Comparison of ENCODE assay signal across 18 cellular contexts in genomic region chr17:8322078-8322477, GRCh38. TPM values are rescaled to one million over a fixed set of nuclear protein-coding genes. Genes with fewer than 3 reads are reported as not detected.
DNase-seq lines count a peak whose midpoint lies in the region; ATAC-seq, FAIRE-seq and TF ChIP-seq lines count a peak whose summit lies in the region.
"Had no signal": no experiment of that assay in that cellular context is flagged by ENCODE, and none has a peak within 500 bp of the region (broad histone marks: within the 10 kb centered on the region; RNA-seq: fewer than 3 reads in every experiment).

No MANE protein-coding gene starts in this region.

- H3K9me3 ChIP-seq in H1 (ENCODE audit: insufficient read depth in 2 of 2, low read depth in 1 of 2, low read length in 1 of 2): no peaks in the 10 kb centered on the region
- H3K9me3 ChIP-seq in neuronal stem cell (replicated peaks in 1 of 2; ENCODE audit: control insufficient read depth in 2 of 2, insufficient read depth in 1 of 2, low read depth in 1 of 2, low read length in 2 of 2): peaks cover 0 to 3% of the 10 kb centered on the region in 2 donors

- H3K27ac ChIP-seq in C4-2B: peak overlapping the region; percentile 75; the same call in 1 of the 2 replicates
- no peak overlapping the region for H3K27ac ChIP-seq in H1 (ENCODE audit: low read depth, low read length)
- no peak overlapping the region for H3K27ac ChIP-seq in neuronal stem cell (replicated peaks; ENCODE audit: low read length)

- H3K14ac ChIP-seq in H1 (ENCODE audit: insufficient read length) (no peak overlapping the region), neuronal stem cell (ENCODE audit: low read length) (no peak overlapping the region)

- FAIRE-seq in H1 (lab: Jason Lieb, UNC): no peak
- FAIRE-seq: A204.1, GM12878 had no signal

- peaks cover under 1 to 11% (median 10%) of the 10 kb centered on the region in 4 experiments for H3K27me3 ChIP-seq in H1 (replicated peaks in 1 of 4; ENCODE audit: control insufficient read depth in 3 of 4, extremely low read depth in 1 of 4, insufficient read depth in 3 of 4, low read length in 3 of 4)
- peaks cover 0 to 66% (median 17%) of the 10 kb centered on the region in 3 experiments for H3K27me3 ChIP-seq in neuronal stem cell (ENCODE audit: control insufficient read depth in 3 of 3, insufficient read depth in 3 of 3, low read depth in 1 of 3, low read length in 3 of 3)

- H3K4me1 ChIP-seq in H1 (replicated peaks in 1 of 4; ENCODE audit: control insufficient read depth in 3 of 4, insufficient read depth in 4 of 4, low read length in 3 of 4): peaks cover 0 to 8% (median 5%) of the 10 kb centered on the region in 4 experiments; a peak in 5 of 7 replicates
- H3K4me1 ChIP-seq in neuronal stem cell (ENCODE audit: control insufficient read depth in 2 of 2, insufficient read depth in 1 of 2, low read depth in 1 of 2, low read length in 2 of 2): peaks cover 0 to 4% of the 10 kb centered on the region in 2 donors

- TF ChIP-seq RAD21 in H1 (IDR thresholded peaks at IDR 0.05 in 1 of 2, conservative IDR thresholded peaks at IDR 0.05 in 1 of 2; ENCODE audit: low read depth in 2 of 2, low read length in 2 of 2): no peak

- H4K8ac ChIP-seq in H1 (ENCODE audit: extremely low read depth, insufficient read depth, low read length) (peak overlapping the region; percentile 66), neuronal stem cell (ENCODE audit: low read depth, low read length) (no peak overlapping the region)

- no peak overlapping the region for H4K5ac ChIP-seq in H1 (ENCODE audit: insufficient read length, low read depth, low read length)

- no peak overlapping the region for H3K27ac Mint-ChIP-seq in stimulated activated naive CD8-positive, alpha-beta T cell treated with anti-CD3 and anti-CD28 coated beads, Interleukin-15, amount 100 ng/mL, for 72 hours
- H3K27ac Mint-ChIP-seq: GM23338 had no signal

- H2BK12ac ChIP-seq in H1 (ENCODE audit: low read depth, low read length) (no peak overlapping the region), neuronal stem cell (ENCODE audit: low read length) (no peak overlapping the region)

- H2BK120ac ChIP-seq in H1 (replicated peaks; ENCODE audit: low read depth, low read length): no peak overlapping the region
- H2BK120ac ChIP-seq in neuronal stem cell (ENCODE audit: low read depth, low read length): no peak overlapping the region

- H3K23ac ChIP-seq in H1 (ENCODE audit: insufficient read length) (no peak overlapping the region), neuronal stem cell (ENCODE audit: low read depth, low read length, poor library complexity) (no peak overlapping the region)

- no peak for ATAC-seq in stimulated activated naive CD8-positive, alpha-beta T cell treated with anti-CD3 and anti-CD28 coated beads, Interleukin-15, amount 100 ng/mL, for 72 hours
- ATAC-seq in GM19351 (IDR thresholded peaks at IDR 0.05; ENCODE audit: unreplicated experiment): no peak
- ATAC-seq: GM12878, GM23338 had no signal

- peak; percentile 13 for DNase-seq in AG20443 (ENCODE audit: low spot score)
- DNase-seq in H1 (ENCODE audit: low read depth in 1 of 2, low spot score in 2 of 2): no peak
- DNase-seq in neuronal stem cell (ENCODE audit: low spot score): no peak
- no peak for DNase-seq in stimulated activated naive CD8-positive, alpha-beta T cell treated with anti-CD3 and anti-CD28 coated beads, Interleukin-15, amount 100 ng/mL, for 72 hours
- DNase-seq: ACHN; AML-193; CD4-positive, alpha-beta memory T cell; DMS79 treated with DMSO at 0.1 percent for 48 hours; GF-D8; H7; KG1 had no signal

- H3K4me1 Mint-ChIP-seq in stimulated activated naive CD8-positive, alpha-beta T cell treated with anti-CD3 and anti-CD28 coated beads, Interleukin-15, amount 100 ng/mL, for 72 hours: peaks cover 13% of the 10 kb centered on the region

- H3K18ac ChIP-seq in H1 (ENCODE audit: extremely low read depth, low read length) (no peak overlapping the region), neuronal stem cell (ENCODE audit: low read length) (no peak overlapping the region)

- CTCF ChIA-PET in H1 (lab: Charles Lee; ENCODE audit: partially characterized antibody): interaction anchor here (1.6 kb wide), 1 partner anchor 39 kb away, joined by 5 read pairs; no protein-coding TSS in a partner anchor

- no peak for TF ChIP-seq EP300 in H1 (IDR thresholded peaks at IDR 0.05; ENCODE audit: borderline replicate concordance in 1 of 2, low read depth in 2 of 2, low read length in 2 of 2)

- H3K4me3 ChIP-seq in H1 (ENCODE audit: extremely low read depth in 1 of 4, insufficient read depth in 2 of 4, low read depth in 3 of 4, low read length in 4 of 4) (no peak overlapping the region), neuronal stem cell (ENCODE audit: low read length in 2 of 2) (no peak overlapping the region)
- H3K4me3 ChIP-seq: GM12878, GM23338 had no signal

- H3K9ac ChIP-seq in H1 (replicated peaks in 1 of 4; ENCODE audit: extremely low read depth in 1 of 4, low read depth in 3 of 4, low read length in 3 of 4) (no peak overlapping the region), neuronal stem cell (ENCODE audit: low read depth, low read length, poor library complexity) (no peak overlapping the region)

- no peaks in the 10 kb centered on the region for H3K79me2 ChIP-seq in H1 (ENCODE audit: control insufficient read depth in 1 of 2, insufficient read depth in 2 of 2, low read length in 2 of 2)

- H3K4me2 ChIP-seq in H1 (ENCODE audit: insufficient read depth in 1 of 2, low read depth in 2 of 2, low read length in 2 of 2): no peak overlapping the region
- H3K4me2 ChIP-seq in neuronal stem cell (ENCODE audit: insufficient read depth, low read length, poor library complexity, severe bottlenecking): no peak overlapping the region
- H3K4me2 ChIP-seq: GM23338 had no signal

- H2BK20ac ChIP-seq in H1 (ENCODE audit: low read length): no peak overlapping the region

- no peak overlapping the region for H3K4me3 Mint-ChIP-seq in stimulated activated naive CD8-positive, alpha-beta T cell treated with anti-CD3 and anti-CD28 coated beads, Interleukin-15, amount 100 ng/mL, for 72 hours
- H3K4me3 Mint-ChIP-seq: CD14-positive monocyte; CD4-positive, alpha-beta memory T cell; GM23338 had no signal

- no peak for TF ChIP-seq CTCF in C4-2B (conservative IDR thresholded peaks at IDR 0.05)
- no peak for TF ChIP-seq CTCF in H1 (IDR thresholded peaks at IDR 0.05; ENCODE audit: control extremely low read depth in 1 of 3, insufficient read depth in 1 of 3, low read depth in 1 of 3, low read length in 3 of 3)

- H3K4ac ChIP-seq in H1 (replicated peaks; ENCODE audit: insufficient read length, low read depth, low read length) (no peak overlapping the region), neuronal stem cell (ENCODE audit: low read length) (no peak overlapping the region)

- H2BK15ac ChIP-seq in H1 (ENCODE audit: low read length) (peak overlapping the region; percentile 3; the same call in 1 of the 2 replicates), neuronal stem cell (ENCODE audit: low read length) (peak overlapping the region; percentile 60)

- no peak overlapping the region for H2AK5ac ChIP-seq in H1 (ENCODE audit: low read depth, low read length)
- H2AK5ac ChIP-seq in neuronal stem cell (ENCODE audit: low read depth, low read length): peak overlapping the region; percentile 15

- peaks cover 8% of the 10 kb centered on the region; the same call in 1 of the 2 replicates for H3K23me2 ChIP-seq in H1 (ENCODE audit: low read depth, low read length)

- no peak for TF ChIP-seq POLR2A in H1 (IDR thresholded peaks at IDR 0.05; ENCODE audit: control extremely low read depth in 1 of 2, low read depth in 2 of 2, low read length in 2 of 2)

- no peak overlapping the region for H2BK5ac ChIP-seq in H1 (ENCODE audit: low read depth, low read length)
- H2BK5ac ChIP-seq in neuronal stem cell (ENCODE audit: low read length): no peak overlapping the region

- WGBS in H1 (ENCODE audit: extremely low coverage in 1 of 2, insufficient coverage in 1 of 2, insufficient read length in 1 of 2, insufficient replicate concordance in 2 of 2, low coverage in 1 of 2, low lambda C conversion rate in 2 of 2, missing lambda C conversion rate in 1 of 2), 2 experiments: 81% methylated on average over 8 of the region's 8 CpGs; no CpG with 5 or more reads in 1 of the 2 experiments
- WGBS in neuronal stem cell (ENCODE audit: extremely low coverage in 2 of 2, insufficient read length in 2 of 2, insufficient replicate concordance in 1 of 2), 2 donors: no CpG with 5 or more reads among the region's 8 CpGs

- no peak overlapping the region for H3K56ac ChIP-seq in H1 (replicated peaks; ENCODE audit: insufficient read length, low read depth, low read length)

- no peaks in the 10 kb centered on the region for H4K20me1 ChIP-seq in H1 (replicated peaks in 1 of 2; ENCODE audit: control insufficient read depth in 1 of 2, insufficient read depth in 2 of 2, low read length in 2 of 2)

- H3K27me3 Mint-ChIP-seq in stimulated activated naive CD8-positive, alpha-beta T cell treated with anti-CD3 and anti-CD28 coated beads, Interleukin-15, amount 100 ng/mL, for 72 hours: peaks cover 34% of the 10 kb centered on the region

- no peaks in the 10 kb centered on the region for H3K79me1 ChIP-seq in H1 (ENCODE audit: low read depth, low read length)
- no peaks in the 10 kb centered on the region for H3K79me1 ChIP-seq in neuronal stem cell (ENCODE audit: low read depth, low read length)

- H4K91ac ChIP-seq in H1 (replicated peaks; ENCODE audit: insufficient read length, low read length) (no peak overlapping the region), neuronal stem cell (ENCODE audit: low read depth, low read length, poor library complexity) (no peak overlapping the region)

- H3K9me3 Mint-ChIP-seq in stimulated activated naive CD8-positive, alpha-beta T cell treated with anti-CD3 and anti-CD28 coated beads, Interleukin-15, amount 100 ng/mL, for 72 hours: no peaks in the 10 kb centered on the region
- H3K9me3 Mint-ChIP-seq: CD4-positive, alpha-beta memory T cell; GM23338 had no signal

- H2AFZ ChIP-seq in H1 (ENCODE audit: low read length) (no peak overlapping the region), neuronal stem cell (ENCODE audit: low read length) (peak overlapping the region; percentile 3)
- H2AFZ ChIP-seq: GM23338 had no signal

- H3K36me3 ChIP-seq in H1 (ENCODE audit: control insufficient read depth in 2 of 4, insufficient read depth in 4 of 4, low read length in 3 of 4) (no peaks in the 10 kb centered on the region), neuronal stem cell (replicated peaks in 1 of 2; ENCODE audit: control insufficient read depth in 2 of 2, insufficient read depth in 2 of 2, low read length in 2 of 2) (no peaks in the 10 kb centered on the region)

- POLR2A ChIA-PET in H1 (lab: Charles Lee; ENCODE audit: partially characterized antibody): interaction anchor here (0.8 to 1.2 kb wide), 2 partner anchors 16 to 55 kb away, joined by 3 to 4 read pairs; partner anchors contain the start of gene KRABD2

RNA-seq across cellular contexts. Expression of gene ARHGEF15, which starts 12.0 kb away (rescaled TPM):
- total RNA-seq in H1 (2021; fragmentation: NEBNext Ultra II Directional; extraction: Animal tissue kit (Norgen Biotek cat#: 25700)): 0.67 and 1.8 TPM in 2 replicates
- polyA plus RNA-seq in H1 (2011; rRNA removed): 4.1 and 9.3 TPM in 2 replicates
- 0.80 TPM for polyA plus RNA-seq in H1 (2011; cell fraction: cytosol; rRNA removed)
- 2.7 TPM for polyA plus RNA-seq in H1 (2011; cell fraction: nucleus; rRNA removed)
- 0.41 to 0.90 TPM (median 0.66 TPM) in 4 replicates for polyA plus RNA-seq in H1 (2012, experiment 1 of 2)
- 0.72 TPM for polyA plus RNA-seq in H1 (2012, experiment 2 of 2)
- polyA plus RNA-seq in H1 (2013, experiment 1 of 2): 0.87 TPM
- 0.72 TPM for polyA plus RNA-seq in H1 (2013, experiment 2 of 2)
- polyA minus RNA-seq in H1 (2011; rRNA and poly(A)+ RNA removed): 0.63 and 0.66 TPM in 2 replicates
- 0.66 TPM for polyA minus RNA-seq in H1 (2011; cell fraction: cytosol; rRNA and poly(A)+ RNA removed)
- polyA minus RNA-seq in H1 (2011; cell fraction: nucleus; rRNA and poly(A)+ RNA removed): 0.60 TPM
- 0.11 TPM for polyA plus RNA-seq in neuronal stem cell (2013, experiment 1 of 2)
- 0.11 TPM for polyA plus RNA-seq in neuronal stem cell (2013, experiment 2 of 2)
- total RNA-seq: CD4-positive, alpha-beta memory T cell; GM12878 had no signal
- polyA plus RNA-seq: BJ; CD14-positive monocyte; CD4-positive, alpha-beta memory T cell; GM12878 had no signal

RNA-seq across cellular contexts. Expression of gene ODF4, which starts 17.6 kb away (rescaled TPM):
- not detected in 2 replicates for total RNA-seq in H1 (2021; fragmentation: NEBNext Ultra II Directional; extraction: Animal tissue kit (Norgen Biotek cat#: 25700))
- not detected in 2 replicates for polyA plus RNA-seq in H1 (2011; rRNA removed)
- polyA plus RNA-seq in H1 (2011; cell fraction: cytosol; rRNA removed): not detected
- not detected for polyA plus RNA-seq in H1 (2011; cell fraction: nucleus; rRNA removed)
- not detected in 4 replicates for polyA plus RNA-seq in H1 (2012, experiment 1 of 2)
- polyA plus RNA-seq in H1 (2012, experiment 2 of 2): not detected
- not detected for polyA plus RNA-seq in H1 (2013, experiment 1 of 2)
- not detected for polyA plus RNA-seq in H1 (2013, experiment 2 of 2)
- not detected in 2 replicates for polyA minus RNA-seq in H1 (2011; rRNA and poly(A)+ RNA removed)
- not detected for polyA minus RNA-seq in H1 (2011; cell fraction: cytosol; rRNA and poly(A)+ RNA removed)
- polyA minus RNA-seq in H1 (2011; cell fraction: nucleus; rRNA and poly(A)+ RNA removed): not detected
- polyA plus RNA-seq in neuronal stem cell (2013, experiment 1 of 2): not detected
- polyA plus RNA-seq in neuronal stem cell (2013, experiment 2 of 2): not detected
- total RNA-seq: CD4-positive, alpha-beta memory T cell; GM12878; GM23338; H7 had no signal
- polyA plus RNA-seq: BJ; CD14-positive monocyte; CD4-positive, alpha-beta memory T cell; GM12878; GM23338 had no signal

RNA-seq across cellular contexts. Expression of gene SLC25A35, which starts 26.9 kb away (rescaled TPM):
- total RNA-seq in H1 (2021; fragmentation: NEBNext Ultra II Directional; extraction: Animal tissue kit (Norgen Biotek cat#: 25700)): 3.6 and 5.8 TPM in 2 replicates
- polyA plus RNA-seq in H1 (2011; rRNA removed): 4.2 and 6.0 TPM in 2 replicates
- 3.1 TPM for polyA plus RNA-seq in H1 (2011; cell fraction: cytosol; rRNA removed)
- 16.8 TPM for polyA plus RNA-seq in H1 (2011; cell fraction: nucleus; rRNA removed)
- polyA plus RNA-seq in H1 (2012, experiment 1 of 2): 3.5 to 7.5 TPM (median 6.5 TPM) in 4 replicates
- 7.1 TPM for polyA plus RNA-seq in H1 (2012, experiment 2 of 2)
- polyA plus RNA-seq in H1 (2013, experiment 1 of 2): 4.9 TPM
- polyA plus RNA-seq in H1 (2013, experiment 2 of 2): 5.0 TPM
- polyA minus RNA-seq in H1 (2011; rRNA and poly(A)+ RNA removed): 1.6 and 2.0 TPM in 2 replicates
- 5.4 TPM for polyA minus RNA-seq in H1 (2011; cell fraction: cytosol; rRNA and poly(A)+ RNA removed)
- polyA minus RNA-seq in H1 (2011; cell fraction: nucleus; rRNA and poly(A)+ RNA removed): 4.0 TPM
- 1.6 TPM for polyA plus RNA-seq in neuronal stem cell (2013, experiment 1 of 2)
- 2.2 TPM for polyA plus RNA-seq in neuronal stem cell (2013, experiment 2 of 2)

RNA-seq across cellular contexts. Expression of gene RANGRF, which starts 33.6 kb away (rescaled TPM):
- total RNA-seq in H1 (2021; fragmentation: NEBNext Ultra II Directional; extraction: Animal tissue kit (Norgen Biotek cat#: 25700)): 36.9 and 39.4 TPM in 2 replicates
- 49.6 and 52.8 TPM in 2 replicates for polyA plus RNA-seq in H1 (2011; rRNA removed)
- 57.8 TPM for polyA plus RNA-seq in H1 (2011; cell fraction: cytosol; rRNA removed)
- 77.2 TPM for polyA plus RNA-seq in H1 (2011; cell fraction: nucleus; rRNA removed)
- polyA plus RNA-seq in H1 (2012, experiment 1 of 2): 48.7 to 53.1 TPM (median 50.5 TPM) in 4 replicates
- 76.5 TPM for polyA plus RNA-seq in H1 (2012, experiment 2 of 2)
- 59.0 TPM for polyA plus RNA-seq in H1 (2013, experiment 1 of 2)
- 57.7 TPM for polyA plus RNA-seq in H1 (2013, experiment 2 of 2)
- polyA minus RNA-seq in H1 (2011; rRNA and poly(A)+ RNA removed): 19.5 and 20.1 TPM in 2 replicates
- 22.1 TPM for polyA minus RNA-seq in H1 (2011; cell fraction: cytosol; rRNA and poly(A)+ RNA removed)
- polyA minus RNA-seq in H1 (2011; cell fraction: nucleus; rRNA and poly(A)+ RNA removed): 14.0 TPM
- polyA plus RNA-seq in neuronal stem cell (2013, experiment 1 of 2): 66.9 TPM
- polyA plus RNA-seq in neuronal stem cell (2013, experiment 2 of 2): 66.2 TPM
